In genomic region chr2:213284105-213285090, GRCh38 we compare ENCODE assay signal across 8 cellular contexts. TPM values are rescaled to one million over a fixed set of nuclear protein-coding genes. Genes with fewer than 3 reads are reported as not detected.
DNase-seq lines count a peak whose midpoint lies in the region; ATAC-seq, FAIRE-seq and TF ChIP-seq lines count a peak whose summit lies in the region.

SPAG16 (plus strand) TSS chr2:213284464.

- peak within 1 kb of the TSS; percentile 75 for H3K4me2 ChIP-seq in GM12878 (ENCODE audit: control insufficient read depth, insufficient read depth)

- H3K27me3 ChIP-seq in GM12878 (replicated peaks in 1 of 2; ENCODE audit: control insufficient read depth in 2 of 2, insufficient read depth in 2 of 2, low read length in 1 of 2) (no peaks in the 10 kb centered on the region), aorta (ENCODE audit: control insufficient read depth in 1 of 2, insufficient read depth in 2 of 2, low read length in 1 of 2) (no peaks in the 10 kb centered on the region)

- FAIRE-seq in GM12878 (lab: Jason Lieb, UNC) = peak; percentile 96

- CTCF ChIA-PET in GM12878 (lab: Yijun Ruan, JAX) = interaction anchor here (0.8 to 2.2 kb wide), 6 partner anchors 32 to 651 kb away, joined by 3 to 16 read pairs (median 5); no protein-coding TSS in a partner anchor

- peak within 1 kb of the TSS; percentile 94 for H2AFZ ChIP-seq in GM12878 (ENCODE audit: control insufficient read depth, low read depth, low read length)

- ATAC-seq in HG02610 (IDR thresholded peaks at IDR 0.05; ENCODE audit: unreplicated experiment) (peak; percentile 100), GM12878 (peak; percentile 99), aorta (ENCODE audit: low FRiP score) (peak; percentile 99)

- H3K9ac ChIP-seq in GM12878 (ENCODE audit: control insufficient read depth, insufficient read depth, low read length) = peak within 1 kb of the TSS; percentile 85

- H3K27ac ChIP-seq in GM12878 (ENCODE audit: control insufficient read depth, insufficient read depth) = peak within 1 kb of the TSS; percentile 45
- peak within 1 kb of the TSS in 1 of 2 donors; percentile 22 for H3K27ac ChIP-seq in aorta (ENCODE audit: low read depth in 1 of 2, low read length in 2 of 2)

- DNase-seq in NCI-H1436 (lab: John Stamatoyannopoulos, UW) (peak; percentile 98), T-helper 22 cell (ENCODE audit: low read depth) (peak; percentile 93), GM12878 (ENCODE audit: low read depth, low spot score) (peak; percentile 92), hippocampal formation (lab: John Stamatoyannopoulos, UW) (peak; percentile 93 to 96), renal cortical epithelial cell (ENCODE audit: low read depth) (peak; percentile 94), aorta (peak; percentile 97 to 99)

- SMC1A ChIA-PET in GM12878 (lab: Charles Lee; ENCODE audit: uncharacterized antibody, unreplicated experiment) = interaction anchor here (0.6 to 1.9 kb wide), 12 partner anchors 9 to 1510 kb away, joined by 3 to 11 read pairs (median 4); no protein-coding TSS in a partner anchor

- RAD21 ChIA-PET in GM12878 (lab: Charles Lee; ENCODE audit: unreplicated experiment) = interaction anchor here (0.7 to 3.2 kb wide), 15 partner anchors 10 to 650 kb away, joined by 3 to 23 read pairs (median 4); no protein-coding TSS in a partner anchor

- in situ Hi-C loops in GM12878 (cut with MboI) = no loop called here

- POLR2A ChIA-PET in GM12878 (lab: Charles Lee) = interaction anchor here (0.6 to 1.9 kb wide), 6 partner anchors 11 to 800 kb away, joined by 3 to 5 read pairs (median 3); no protein-coding TSS in a partner anchor

- no peak for TF ChIP-seq CTCF in GM12878 (IDR thresholded peaks at IDR 0.05 in 2 of 3, conservative IDR thresholded peaks at IDR 0.05 in 1 of 3; ENCODE audit: control insufficient read depth in 2 of 3, extremely low read depth in 1 of 3, insufficient read depth in 1 of 3, low read depth in 3 of 3, low read length in 3 of 3)

- H3K4me1 ChIP-seq in GM12878 (ENCODE audit: control insufficient read depth, insufficient read depth, low read length) (no peaks in the 10 kb centered on the region), aorta (ENCODE audit: control insufficient read depth in 1 of 2, insufficient read depth in 2 of 2, low read length in 2 of 2) (no peaks in the 10 kb centered on the region)

- peak within 1 kb of the TSS; percentile 91 for H3K4me3 ChIP-seq in GM12878
- H3K4me3 ChIP-seq in aorta (ENCODE audit: low read length in 2 of 2) = peak within 1 kb of the TSS; percentile 93

- H3K79me2 ChIP-seq in GM12878 (ENCODE audit: control insufficient read depth, insufficient read depth, low read length) = no peaks in the 10 kb centered on the region; the same call in 1 of the 2 replicates

- no peak for TF ChIP-seq EP300 in GM12878 (IDR thresholded peaks at IDR 0.05; ENCODE audit: borderline replicate concordance in 1 of 2, control insufficient read depth in 1 of 2, low read depth in 2 of 2, low read length in 2 of 2)

- TF ChIP-seq RAD21 in GM12878 (IDR thresholded peaks at IDR 0.05; ENCODE audit: insufficient read depth, low read depth, low read length) = no peak

- no peaks in the 10 kb centered on the region for H3K36me3 ChIP-seq in GM12878 (ENCODE audit: control insufficient read depth in 2 of 2, insufficient read depth in 2 of 2, low read length in 1 of 2)
- H3K36me3 ChIP-seq in aorta (ENCODE audit: control insufficient read depth in 1 of 2, insufficient read depth in 2 of 2, low read length in 1 of 2) = no peaks in the 10 kb centered on the region

- no peaks in the 10 kb centered on the region for H4K20me1 ChIP-seq in GM12878 (ENCODE audit: control insufficient read depth, insufficient read depth)

- 4% methylated on average over 59 of the region's 59 CpGs for WGBS in GM12878 (ENCODE audit: insufficient coverage, insufficient replicate concordance, low lambda C conversion rate, missing lambda C conversion rate)
- 0 to 1% methylated on average over 51 to 59 of the region's 59 CpGs for WGBS in aorta, 2 donors

- intact Hi-C loops in GM12878 (cut with micrococcal nuclease; ENCODE audit: unreplicated experiment) (no loop called here), aorta (cut with DNase I) (no loop called here)

- TF ChIP-seq POLR2A in GM10847 (IDR thresholded peaks at IDR 0.05; ENCODE audit: extremely low read depth, insufficient read length) (peak; percentile 39), GM12878 (IDR thresholded peaks at IDR 0.05; ENCODE audit: low read depth, low read length) (peak; percentile 83)

- H3K9me3 ChIP-seq in GM12878 (replicated peaks; ENCODE audit: control insufficient read depth, insufficient read depth, low read length) (no peaks in the 10 kb centered on the region), aorta (ENCODE audit: control insufficient read depth, low read length) (no peaks in the 10 kb centered on the region)

- TSS peak; percentile 66 for BruUV-seq in GM12878 (replicated peaks; lab: Mats Ljungman, UMichigan)

TF ChIP-seq in GM12878, 131 proteins besides CTCF, POLR2A, EP300 and RAD21 (continues in another document):
- TF ChIP-seq NFXL1 (IDR thresholded peaks at IDR 0.05; ENCODE audit: borderline replicate concordance) = no peak
- peak; percentile 64; the same call in 1 of the 2 replicates for TF ChIP-seq CREB1 (IDR thresholded peaks at IDR 0.05; ENCODE audit: low read depth)
- TF ChIP-seq TCF12 (IDR thresholded peaks at IDR 0.05; ENCODE audit: low read depth, low read length) = 0 out of 2 replicates have a peak, but pooled peaks have one; percentile 4
- TF ChIP-seq ASH2L (IDR thresholded peaks at IDR 0.05; ENCODE audit: borderline replicate concordance, low read depth) = peak; percentile 35; the same call in 1 of the 2 replicates
- TF ChIP-seq, protein P1, sequence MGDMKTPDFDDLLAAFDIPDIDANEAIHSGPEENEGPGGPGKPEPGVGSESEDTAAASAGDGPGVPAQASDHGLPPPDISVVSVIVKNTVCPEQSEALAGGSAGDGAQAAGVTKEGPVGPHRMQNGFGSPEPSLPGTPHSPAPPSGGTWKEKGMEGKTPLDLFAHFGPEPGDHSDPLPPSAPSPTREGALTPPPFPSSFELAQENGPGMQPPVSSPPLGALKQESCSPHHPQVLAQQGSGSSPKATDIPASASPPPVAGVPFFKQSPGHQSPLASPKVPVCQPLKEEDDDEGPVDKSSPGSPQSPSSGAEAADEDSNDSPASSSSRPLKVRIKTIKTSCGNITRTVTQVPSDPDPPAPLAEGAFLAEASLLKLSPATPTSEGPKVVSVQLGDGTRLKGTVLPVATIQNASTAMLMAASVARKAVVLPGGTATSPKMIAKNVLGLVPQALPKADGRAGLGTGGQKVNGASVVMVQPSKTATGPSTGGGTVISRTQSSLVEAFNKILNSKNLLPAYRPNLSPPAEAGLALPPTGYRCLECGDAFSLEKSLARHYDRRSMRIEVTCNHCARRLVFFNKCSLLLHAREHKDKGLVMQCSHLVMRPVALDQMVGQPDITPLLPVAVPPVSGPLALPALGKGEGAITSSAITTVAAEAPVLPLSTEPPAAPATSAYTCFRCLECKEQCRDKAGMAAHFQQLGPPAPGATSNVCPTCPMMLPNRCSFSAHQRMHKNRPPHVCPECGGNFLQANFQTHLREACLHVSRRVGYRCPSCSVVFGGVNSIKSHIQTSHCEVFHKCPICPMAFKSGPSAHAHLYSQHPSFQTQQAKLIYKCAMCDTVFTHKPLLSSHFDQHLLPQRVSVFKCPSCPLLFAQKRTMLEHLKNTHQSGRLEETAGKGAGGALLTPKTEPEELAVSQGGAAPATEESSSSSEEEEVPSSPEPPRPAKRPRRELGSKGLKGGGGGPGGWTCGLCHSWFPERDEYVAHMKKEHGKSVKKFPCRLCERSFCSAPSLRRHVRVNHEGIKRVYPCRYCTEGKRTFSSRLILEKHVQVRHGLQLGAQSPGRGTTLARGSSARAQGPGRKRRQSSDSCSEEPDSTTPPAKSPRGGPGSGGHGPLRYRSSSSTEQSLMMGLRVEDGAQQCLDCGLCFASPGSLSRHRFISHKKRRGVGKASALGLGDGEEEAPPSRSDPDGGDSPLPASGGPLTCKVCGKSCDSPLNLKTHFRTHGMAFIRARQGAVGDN (IDR thresholded peaks at IDR 0.05) = 0 out of 2 replicates have a peak, but pooled peaks have one; percentile 35
- TF ChIP-seq LARP7 (IDR thresholded peaks at IDR 0.05) = peak; percentile 84; the same call in 1 of the 2 replicates
- TF ChIP-seq SUPT20H (IDR thresholded peaks at IDR 0.05; ENCODE audit: borderline replicate concordance, control insufficient read depth, low read depth, low read length) = no peak
- TF ChIP-seq SREBF2 (IDR thresholded peaks at IDR 0.05; ENCODE audit: low read length) = no peak
- peak; percentile 96 for TF ChIP-seq MXI1 (IDR thresholded peaks at IDR 0.05; ENCODE audit: low read depth, low read length)
- peak; percentile 64; the same call in 1 of the 2 replicates for TF ChIP-seq GATAD2B (conservative IDR thresholded peaks at IDR 0.05; ENCODE audit: low read depth)
- no peak for TF ChIP-seq ZSCAN29 (IDR thresholded peaks at IDR 0.05)
- peak; percentile 15; the same call in 1 of the 2 replicates for TF ChIP-seq FOXK2 (IDR thresholded peaks at IDR 0.05)
- TF ChIP-seq HDGF (IDR thresholded peaks at IDR 0.05) = peak; percentile 92; the same call in 1 of the 2 replicates
- TF ChIP-seq POU2F2 (IDR thresholded peaks at IDR 0.05; ENCODE audit: borderline replicate concordance, low read depth, low read length) = peak; percentile 29; the same call in 1 of the 3 replicates
- peak; percentile 53; the same call in 1 of the 2 replicates for TF ChIP-seq PML (IDR thresholded peaks at IDR 0.05; ENCODE audit: low read length)

RNA-seq across cellular contexts. Expression of gene SPAG16, which starts in this region (rescaled TPM):
- total RNA-seq in GM12878 (2013; cell fraction: nucleolus; rRNA removed) = 24.1 and 24.7 TPM in 2 replicates
- total RNA-seq in GM12878 (2014; rRNA removed) = 10.7 and 12.3 TPM in 2 replicates
- total RNA-seq in GM12878 (2014; rRNA removed; fragmentation: Illumina TruSeq; extraction: Trizol) = 16.1 and 17.5 TPM in 2 replicates
- 9.9 and 13.1 TPM in 2 replicates for total RNA-seq in GM12878 (2021)
- 7.7 TPM for polyA plus RNA-seq in GM12878 (2011; ENCODE audit: low read depth)
- 13.3 and 25.0 TPM in 2 replicates for polyA plus RNA-seq in GM12878 (2011; rRNA removed)
- polyA plus RNA-seq in GM12878 (2011; cell fraction: cytosol; rRNA removed) = 7.0 and 8.0 TPM in 2 replicates
- polyA plus RNA-seq in GM12878 (2011; cell fraction: nucleus; rRNA removed) = 4.7 and 6.7 TPM in 2 replicates
- 10.8 and 12.7 TPM in 2 replicates for polyA plus RNA-seq in GM12878 (2012)
- 18.3 and 18.6 TPM in 2 replicates for polyA plus RNA-seq in GM12878 (2014; fragmentation: Illumina TruSeq; extraction: Trizol)
- polyA plus RNA-seq in GM12878 (2014; fragmentation: Nextera tagmentation; extraction: Ambion mirVana) = 10 to 100 TPM in 1 of 2 experiments, 1 to 10 TPM in 1; 6.0 to 12.8 TPM
- polyA plus RNA-seq in GM12878 (2014; rRNA removed) = 15.0 and 17.2 TPM in 2 replicates
- polyA plus RNA-seq in GM12878 (2016; fragmentation: Nextera tagmentation; extraction: Ambion mirVana) = 10 to 100 TPM; 24.2 to 25.0 TPM
- 5.1 and 5.3 TPM in 2 replicates for polyA minus RNA-seq in GM12878 (2011; rRNA and poly(A)+ RNA removed)
- polyA minus RNA-seq in GM12878 (2011; cell fraction: cytosol; rRNA and poly(A)+ RNA removed) = 4.4 and 5.9 TPM in 2 replicates
- 6.4 and 13.3 TPM in 2 replicates for polyA minus RNA-seq in GM12878 (2011; cell fraction: nucleus; rRNA and poly(A)+ RNA removed)
- total RNA-seq in renal cortical epithelial cell = 28.3 and 60.7 TPM in 2 replicates
- 10 to 100 TPM; 23.7 to 24.5 TPM for total RNA-seq in aorta
- 10 to 100 TPM; 24.3 to 36.1 TPM for polyA plus RNA-seq in aorta
